1 cellular context compared by ENCODE assay signal in the genomic region with DNA sequence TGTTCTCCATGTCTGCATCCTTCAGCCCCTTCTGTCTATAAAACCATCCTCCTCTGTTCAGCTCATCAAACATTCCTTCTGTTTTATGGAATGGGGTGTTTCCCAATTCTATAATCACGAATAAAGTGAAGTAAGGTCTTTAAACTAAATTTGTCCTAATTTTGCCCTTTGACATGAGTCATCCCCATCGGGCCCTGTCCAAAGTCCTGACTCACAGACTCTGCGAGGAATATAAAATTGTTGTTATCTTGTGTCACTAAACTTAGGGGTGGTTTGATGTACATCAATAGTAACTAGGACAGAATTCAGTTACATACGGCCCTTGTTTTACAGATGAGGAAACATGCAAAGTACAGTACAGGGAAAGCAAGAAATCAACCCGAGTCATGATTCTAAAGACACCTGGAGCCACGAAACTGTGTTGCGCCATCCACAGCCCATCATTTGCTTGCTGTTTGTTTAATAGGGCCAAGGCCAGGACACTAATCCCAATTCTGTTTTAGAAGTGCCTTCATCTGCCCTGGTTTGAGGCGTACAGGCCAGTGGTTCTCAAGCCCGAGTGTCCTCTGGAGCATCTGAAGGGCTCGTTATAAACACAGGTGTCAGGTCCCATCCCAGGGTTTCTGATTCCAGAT.
TF ChIP-seq lines count a peak whose summit lies in the region.

No MANE protein-coding gene starts in this region.

TF ChIP-seq in HepG2, 621 proteins besides CTCF, POLR2A, EP300 and RAD21 (continued from another document and continues in another):
- TF ChIP-seq, protein P1, sequence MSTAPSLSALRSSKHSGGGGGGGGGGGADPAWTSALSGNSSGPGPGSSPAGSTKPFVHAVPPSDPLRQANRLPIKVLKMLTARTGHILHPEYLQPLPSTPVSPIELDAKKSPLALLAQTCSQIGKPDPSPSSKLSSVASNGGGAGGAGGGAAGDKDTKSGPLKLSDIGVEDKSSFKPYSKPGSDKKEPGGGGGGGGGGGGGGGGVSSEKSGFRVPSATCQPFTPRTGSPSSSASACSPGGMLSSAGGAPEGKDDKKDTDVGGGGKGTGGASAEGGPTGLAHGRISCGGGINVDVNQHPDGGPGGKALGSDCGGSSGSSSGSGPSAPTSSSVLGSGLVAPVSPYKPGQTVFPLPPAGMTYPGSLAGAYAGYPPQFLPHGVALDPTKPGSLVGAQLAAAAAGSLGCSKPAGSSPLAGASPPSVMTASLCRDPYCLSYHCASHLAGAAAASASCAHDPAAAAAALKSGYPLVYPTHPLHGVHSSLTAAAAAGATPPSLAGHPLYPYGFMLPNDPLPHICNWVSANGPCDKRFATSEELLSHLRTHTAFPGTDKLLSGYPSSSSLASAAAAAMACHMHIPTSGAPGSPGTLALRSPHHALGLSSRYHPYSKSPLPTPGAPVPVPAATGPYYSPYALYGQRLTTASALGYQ (CRISPR knock-in tag; IDR thresholded peaks at IDR 0.05), result 0 out of 2 replicates have a peak, but pooled peaks have one; percentile 44
- 0 out of 2 replicates have a peak, but pooled peaks have one; percentile 45 for TF ChIP-seq ERF (CRISPR knock-in tag; IDR thresholded peaks at IDR 0.05)
- peak; percentile 80 for TF ChIP-seq HMG20B (CRISPR knock-in tag; conservative IDR thresholded peaks at IDR 0.05)
- TF ChIP-seq ZNF501 (CRISPR knock-in tag; IDR thresholded peaks at IDR 0.05), result no peak; the same call in 1 of the 2 replicates
- TF ChIP-seq ZNF263 (CRISPR knock-in tag; IDR thresholded peaks at IDR 0.05), result peak; percentile 12; the same call in 1 of the 2 replicates
- no peak for TF ChIP-seq REL (CRISPR knock-in tag; conservative IDR thresholded peaks at IDR 0.05)
- TF ChIP-seq POGZ (CRISPR knock-in tag; IDR thresholded peaks at IDR 0.05), result no peak
- TF ChIP-seq PAF1 (CRISPR knock-in tag; IDR thresholded peaks at IDR 0.05), result no peak
- TF ChIP-seq RXRA (CRISPR knock-in tag; IDR thresholded peaks at IDR 0.05), result peak; percentile 95; the same call in 1 of the 2 replicates
- 0 out of 2 replicates have a peak, but pooled peaks have one; percentile 29 for TF ChIP-seq NR2F2 (IDR thresholded peaks at IDR 0.05; ENCODE audit: borderline replicate concordance, low read depth)
- peak; percentile 44; the same call in 1 of the 2 replicates for TF ChIP-seq PHF21A (CRISPR knock-in tag; IDR thresholded peaks at IDR 0.05)
- TF ChIP-seq, protein P2, sequence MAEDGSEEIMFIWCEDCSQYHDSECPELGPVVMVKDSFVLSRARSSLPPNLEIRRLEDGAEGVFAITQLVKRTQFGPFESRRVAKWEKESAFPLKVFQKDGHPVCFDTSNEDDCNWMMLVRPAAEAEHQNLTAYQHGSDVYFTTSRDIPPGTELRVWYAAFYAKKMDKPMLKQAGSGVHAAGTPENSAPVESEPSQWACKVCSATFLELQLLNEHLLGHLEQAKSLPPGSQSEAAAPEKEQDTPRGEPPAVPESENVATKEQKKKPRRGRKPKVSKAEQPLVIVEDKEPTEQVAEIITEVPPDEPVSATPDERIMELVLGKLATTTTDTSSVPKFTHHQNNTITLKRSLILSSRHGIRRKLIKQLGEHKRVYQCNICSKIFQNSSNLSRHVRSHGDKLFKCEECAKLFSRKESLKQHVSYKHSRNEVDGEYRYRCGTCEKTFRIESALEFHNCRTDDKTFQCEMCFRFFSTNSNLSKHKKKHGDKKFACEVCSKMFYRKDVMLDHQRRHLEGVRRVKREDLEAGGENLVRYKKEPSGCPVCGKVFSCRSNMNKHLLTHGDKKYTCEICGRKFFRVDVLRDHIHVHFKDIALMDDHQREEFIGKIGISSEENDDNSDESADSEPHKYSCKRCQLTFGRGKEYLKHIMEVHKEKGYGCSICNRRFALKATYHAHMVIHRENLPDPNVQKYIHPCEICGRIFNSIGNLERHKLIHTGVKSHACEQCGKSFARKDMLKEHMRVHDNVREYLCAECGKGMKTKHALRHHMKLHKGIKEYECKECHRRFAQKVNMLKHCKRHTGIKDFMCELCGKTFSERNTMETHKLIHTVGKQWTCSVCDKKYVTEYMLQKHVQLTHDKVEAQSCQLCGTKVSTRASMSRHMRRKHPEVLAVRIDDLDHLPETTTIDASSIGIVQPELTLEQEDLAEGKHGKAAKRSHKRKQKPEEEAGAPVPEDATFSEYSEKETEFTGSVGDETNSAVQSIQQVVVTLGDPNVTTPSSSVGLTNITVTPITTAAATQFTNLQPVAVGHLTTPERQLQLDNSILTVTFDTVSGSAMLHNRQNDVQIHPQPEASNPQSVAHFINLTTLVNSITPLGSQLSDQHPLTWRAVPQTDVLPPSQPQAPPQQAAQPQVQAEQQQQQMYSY (CRISPR knock-in tag; IDR thresholded peaks at IDR 0.05), result no peak
- 0 out of 2 replicates have a peak, but pooled peaks have one; percentile 26 for TF ChIP-seq PPARG (CRISPR knock-in tag; conservative IDR thresholded peaks at IDR 0.05)
- no peak for TF ChIP-seq BRD4 (CRISPR knock-in tag; IDR thresholded peaks at IDR 0.05)
- no peak for TF ChIP-seq RELA (CRISPR knock-in tag; IDR thresholded peaks at IDR 0.05)
- TF ChIP-seq SAP130 (CRISPR knock-in tag; IDR thresholded peaks at IDR 0.05; ENCODE audit: low read depth), result peak; percentile 60
- TF ChIP-seq, protein P3, sequence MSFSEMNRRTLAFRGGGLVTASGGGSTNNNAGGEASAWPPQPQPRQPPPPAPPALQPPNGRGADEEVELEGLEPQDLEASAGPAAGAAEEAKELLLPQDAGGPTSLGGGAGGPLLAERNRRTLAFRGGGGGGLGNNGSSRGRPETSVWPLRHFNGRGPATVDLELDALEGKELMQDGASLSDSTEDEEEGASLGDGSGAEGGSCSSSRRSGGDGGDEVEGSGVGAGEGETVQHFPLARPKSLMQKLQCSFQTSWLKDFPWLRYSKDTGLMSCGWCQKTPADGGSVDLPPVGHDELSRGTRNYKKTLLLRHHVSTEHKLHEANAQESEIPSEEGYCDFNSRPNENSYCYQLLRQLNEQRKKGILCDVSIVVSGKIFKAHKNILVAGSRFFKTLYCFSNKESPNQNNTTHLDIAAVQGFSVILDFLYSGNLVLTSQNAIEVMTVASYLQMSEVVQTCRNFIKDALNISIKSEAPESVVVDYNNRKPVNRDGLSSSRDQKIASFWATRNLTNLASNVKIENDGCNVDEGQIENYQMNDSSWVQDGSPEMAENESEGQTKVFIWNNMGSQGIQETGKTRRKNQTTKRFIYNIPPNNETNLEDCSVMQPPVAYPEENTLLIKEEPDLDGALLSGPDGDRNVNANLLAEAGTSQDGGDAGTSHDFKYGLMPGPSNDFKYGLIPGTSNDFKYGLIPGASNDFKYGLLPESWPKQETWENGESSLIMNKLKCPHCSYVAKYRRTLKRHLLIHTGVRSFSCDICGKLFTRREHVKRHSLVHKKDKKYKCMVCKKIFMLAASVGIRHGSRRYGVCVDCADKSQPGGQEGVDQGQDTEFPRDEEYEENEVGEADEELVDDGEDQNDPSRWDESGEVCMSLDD (CRISPR knock-in tag; IDR thresholded peaks at IDR 0.05; ENCODE audit: borderline replicate concordance), result no peak
- 0 out of 2 replicates have a peak, but pooled peaks have one; percentile 35 for TF ChIP-seq ZSCAN29 (CRISPR knock-in tag; conservative IDR thresholded peaks at IDR 0.05)
- TF ChIP-seq, protein P4, sequence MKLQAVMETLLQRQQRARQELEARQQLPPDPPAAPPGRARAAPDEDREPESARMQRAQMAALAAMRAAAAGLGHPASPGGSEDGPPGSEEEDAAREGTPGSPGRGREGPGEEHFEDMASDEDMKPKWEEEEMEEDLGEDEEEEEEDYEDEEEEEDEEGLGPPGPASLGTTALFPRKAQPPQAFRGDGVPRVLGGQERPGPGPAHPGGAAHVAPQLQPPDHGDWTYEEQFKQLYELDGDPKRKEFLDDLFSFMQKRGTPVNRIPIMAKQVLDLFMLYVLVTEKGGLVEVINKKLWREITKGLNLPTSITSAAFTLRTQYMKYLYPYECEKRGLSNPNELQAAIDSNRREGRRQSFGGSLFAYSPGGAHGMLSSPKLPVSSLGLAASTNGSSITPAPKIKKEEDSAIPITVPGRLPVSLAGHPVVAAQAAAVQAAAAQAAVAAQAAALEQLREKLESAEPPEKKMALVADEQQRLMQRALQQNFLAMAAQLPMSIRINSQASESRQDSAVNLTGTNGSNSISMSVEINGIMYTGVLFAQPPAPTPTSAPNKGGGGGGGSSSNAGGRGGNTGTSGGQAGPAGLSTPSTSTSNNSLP (IDR thresholded peaks at IDR 0.05; ENCODE audit: low read depth, low read length), result peak; percentile 72; the same call in 1 of the 2 replicates
- no peak for TF ChIP-seq ELF1 (CRISPR knock-in tag; IDR thresholded peaks at IDR 0.05)
- TF ChIP-seq, protein P5, sequence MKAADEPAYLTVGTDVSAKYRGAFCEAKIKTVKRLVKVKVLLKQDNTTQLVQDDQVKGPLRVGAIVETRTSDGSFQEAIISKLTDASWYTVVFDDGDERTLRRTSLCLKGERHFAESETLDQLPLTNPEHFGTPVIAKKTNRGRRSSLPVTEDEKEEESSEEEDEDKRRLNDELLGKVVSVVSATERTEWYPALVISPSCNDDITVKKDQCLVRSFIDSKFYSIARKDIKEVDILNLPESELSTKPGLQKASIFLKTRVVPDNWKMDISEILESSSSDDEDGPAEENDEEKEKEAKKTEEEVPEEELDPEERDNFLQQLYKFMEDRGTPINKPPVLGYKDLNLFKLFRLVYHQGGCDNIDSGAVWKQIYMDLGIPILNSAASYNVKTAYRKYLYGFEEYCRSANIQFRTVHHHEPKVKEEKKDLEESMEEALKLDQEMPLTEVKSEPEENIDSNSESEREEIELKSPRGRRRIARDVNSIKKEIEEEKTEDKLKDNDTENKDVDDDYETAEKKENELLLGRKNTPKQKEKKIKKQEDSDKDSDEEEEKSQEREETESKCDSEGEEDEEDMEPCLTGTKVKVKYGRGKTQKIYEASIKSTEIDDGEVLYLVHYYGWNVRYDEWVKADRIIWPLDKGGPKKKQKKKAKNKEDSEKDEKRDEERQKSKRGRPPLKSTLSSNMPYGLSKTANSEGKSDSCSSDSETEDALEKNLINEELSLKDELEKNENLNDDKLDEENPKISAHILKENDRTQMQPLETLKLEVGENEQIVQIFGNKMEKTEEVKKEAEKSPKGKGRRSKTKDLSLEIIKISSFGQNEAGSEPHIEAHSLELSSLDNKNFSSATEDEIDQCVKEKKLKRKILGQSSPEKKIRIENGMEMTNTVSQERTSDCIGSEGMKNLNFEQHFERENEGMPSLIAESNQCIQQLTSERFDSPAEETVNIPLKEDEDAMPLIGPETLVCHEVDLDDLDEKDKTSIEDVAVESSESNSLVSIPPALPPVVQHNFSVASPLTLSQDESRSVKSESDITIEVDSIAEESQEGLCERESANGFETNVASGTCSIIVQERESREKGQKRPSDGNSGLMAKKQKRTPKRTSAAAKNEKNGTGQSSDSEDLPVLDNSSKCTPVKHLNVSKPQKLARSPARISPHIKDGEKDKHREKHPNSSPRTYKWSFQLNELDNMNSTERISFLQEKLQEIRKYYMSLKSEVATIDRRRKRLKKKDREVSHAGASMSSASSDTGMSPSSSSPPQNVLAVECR (CRISPR knock-in tag; IDR thresholded peaks at IDR 0.05; ENCODE audit: borderline replicate concordance), result peak; percentile 12; the same call in 1 of the 2 replicates
- TF ChIP-seq RXRB (CRISPR knock-in tag; IDR thresholded peaks at IDR 0.05; ENCODE audit: borderline replicate concordance), result peak; percentile 87
- TF ChIP-seq HNF4G (IDR thresholded peaks at IDR 0.05; ENCODE audit: borderline replicate concordance, low read depth, low read length), result no peak
- TF ChIP-seq HNF4G (CRISPR knock-in tag; IDR thresholded peaks at IDR 0.05; ENCODE audit: borderline replicate concordance, low read depth), result 0 out of 2 replicates have a peak, but pooled peaks have one; percentile 42
- 0 out of 2 replicates have a peak, but pooled peaks have one; percentile 57 for TF ChIP-seq ETV6 (CRISPR knock-in tag; conservative IDR thresholded peaks at IDR 0.05)
- TF ChIP-seq ZNF292 (CRISPR knock-in tag; IDR thresholded peaks at IDR 0.05; ENCODE audit: borderline replicate concordance, low read depth), result peak; percentile 65; the same call in 1 of the 2 replicates
- TF ChIP-seq, protein P6, sequence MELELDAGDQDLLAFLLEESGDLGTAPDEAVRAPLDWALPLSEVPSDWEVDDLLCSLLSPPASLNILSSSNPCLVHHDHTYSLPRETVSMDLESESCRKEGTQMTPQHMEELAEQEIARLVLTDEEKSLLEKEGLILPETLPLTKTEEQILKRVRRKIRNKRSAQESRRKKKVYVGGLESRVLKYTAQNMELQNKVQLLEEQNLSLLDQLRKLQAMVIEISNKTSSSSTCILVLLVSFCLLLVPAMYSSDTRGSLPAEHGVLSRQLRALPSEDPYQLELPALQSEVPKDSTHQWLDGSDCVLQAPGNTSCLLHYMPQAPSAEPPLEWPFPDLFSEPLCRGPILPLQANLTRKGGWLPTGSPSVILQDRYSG (CRISPR knock-in tag; IDR thresholded peaks at IDR 0.05), result no peak
- 0 out of 2 replicates have a peak, but pooled peaks have one; percentile 36 for TF ChIP-seq ZNF776 (CRISPR knock-in tag; IDR thresholded peaks at IDR 0.05)
- peak; percentile 72; the same call in 1 of the 2 replicates for TF ChIP-seq ZNF264 (CRISPR knock-in tag; IDR thresholded peaks at IDR 0.05)
- TF ChIP-seq NCOR1 (IDR thresholded peaks at IDR 0.05; ENCODE audit: borderline replicate concordance, low read length), result peak; percentile 75
- TF ChIP-seq NCOA1 (CRISPR knock-in tag; IDR thresholded peaks at IDR 0.05), result 0 out of 2 replicates have a peak, but pooled peaks have one; percentile 28
- 0 out of 2 replicates have a peak, but pooled peaks have one; percentile 39 for TF ChIP-seq MIXL1 (CRISPR knock-in tag; IDR thresholded peaks at IDR 0.05)
- TF ChIP-seq JUNB (CRISPR knock-in tag; IDR thresholded peaks at IDR 0.05; ENCODE audit: borderline replicate concordance), result peak; percentile 79; the same call in 1 of the 2 replicates
- 0 out of 2 replicates have a peak, but pooled peaks have one; percentile 24 for TF ChIP-seq ZNF589 (CRISPR knock-in tag; conservative IDR thresholded peaks at IDR 0.05)
- TF ChIP-seq, protein P7, sequence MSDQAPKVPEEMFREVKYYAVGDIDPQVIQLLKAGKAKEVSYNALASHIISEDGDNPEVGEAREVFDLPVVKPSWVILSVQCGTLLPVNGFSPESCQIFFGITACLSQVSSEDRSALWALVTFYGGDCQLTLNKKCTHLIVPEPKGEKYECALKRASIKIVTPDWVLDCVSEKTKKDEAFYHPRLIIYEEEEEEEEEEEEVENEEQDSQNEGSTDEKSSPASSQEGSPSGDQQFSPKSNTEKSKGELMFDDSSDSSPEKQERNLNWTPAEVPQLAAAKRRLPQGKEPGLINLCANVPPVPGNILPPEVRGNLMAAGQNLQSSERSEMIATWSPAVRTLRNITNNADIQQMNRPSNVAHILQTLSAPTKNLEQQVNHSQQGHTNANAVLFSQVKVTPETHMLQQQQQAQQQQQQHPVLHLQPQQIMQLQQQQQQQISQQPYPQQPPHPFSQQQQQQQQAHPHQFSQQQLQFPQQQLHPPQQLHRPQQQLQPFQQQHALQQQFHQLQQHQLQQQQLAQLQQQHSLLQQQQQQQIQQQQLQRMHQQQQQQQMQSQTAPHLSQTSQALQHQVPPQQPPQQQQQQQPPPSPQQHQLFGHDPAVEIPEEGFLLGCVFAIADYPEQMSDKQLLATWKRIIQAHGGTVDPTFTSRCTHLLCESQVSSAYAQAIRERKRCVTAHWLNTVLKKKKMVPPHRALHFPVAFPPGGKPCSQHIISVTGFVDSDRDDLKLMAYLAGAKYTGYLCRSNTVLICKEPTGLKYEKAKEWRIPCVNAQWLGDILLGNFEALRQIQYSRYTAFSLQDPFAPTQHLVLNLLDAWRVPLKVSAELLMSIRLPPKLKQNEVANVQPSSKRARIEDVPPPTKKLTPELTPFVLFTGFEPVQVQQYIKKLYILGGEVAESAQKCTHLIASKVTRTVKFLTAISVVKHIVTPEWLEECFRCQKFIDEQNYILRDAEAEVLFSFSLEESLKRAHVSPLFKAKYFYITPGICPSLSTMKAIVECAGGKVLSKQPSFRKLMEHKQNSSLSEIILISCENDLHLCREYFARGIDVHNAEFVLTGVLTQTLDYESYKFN (CRISPR knock-in tag; conservative IDR thresholded peaks at IDR 0.05), result peak; percentile 53
- peak; percentile 15; the same call in 1 of the 2 replicates for TF ChIP-seq ZNF792 (CRISPR knock-in tag; IDR thresholded peaks at IDR 0.05)
- 0 out of 2 replicates have a peak, but pooled peaks have one; percentile 13 for TF ChIP-seq DPF2 (CRISPR knock-in tag; IDR thresholded peaks at IDR 0.05; ENCODE audit: borderline replicate concordance, low read depth)
